14 cellular contexts compared by ENCODE assay signal in genomic region chr3:172254542-172254941, GRCh38.
"Had no signal": no experiment of that assay in that cellular context is flagged by ENCODE, and none has a peak within 500 bp of the region (broad histone marks: within the 10 kb centered on the region; RNA-seq: fewer than 3 reads in every experiment).

No MANE protein-coding gene starts in this region.

- H3K4me3 ChIP-seq: lower lobe of right lung, SK-N-MC had no signal

- H3K4me1 ChIP-seq: parathyroid adenoma had no signal

- H3K27ac Mint-ChIP-seq: type B pancreatic cell had no signal

- H3K9me3 ChIP-seq: lower lobe of right lung had no signal

- H3K27ac ChIP-seq: parathyroid adenoma, SK-N-MC had no signal

- H3K4me3 Mint-ChIP-seq: type B pancreatic cell had no signal

- H3K9me3 Mint-ChIP-seq: type B pancreatic cell had no signal

- H3K27me3 Mint-ChIP-seq: type B pancreatic cell had no signal

- DNase-seq: activated naive CD4-positive, alpha-beta T cell; activated T-cell treated with anti-CD3 and anti-CD28 coated beads for 4 hours; aorta; foreskin fibroblast; head of caudate nucleus; lower lobe of right lung; stimulated activated CD4-positive, alpha-beta T cell treated with anti-CD3 and anti-CD28 coated beads, Interleukin-4, amount 100 ng/mL, for 24 hours; stimulated activated naive CD4-positive, alpha-beta T cell; substantia nigra; T-helper 9 cell had no signal

- ATAC-seq: activated CD4-positive, CD25-positive, alpha-beta regulatory T cell treated with anti-CD3 and anti-CD28 coated beads, Interleukin-2, amount 50 U/mL, for 24 hours; lower lobe of right lung had no signal
